ENCODE assay signal across 8 cellular contexts in genomic region chr14:96053600-96054381, GRCh38. TPM values are rescaled to one million over a fixed set of nuclear protein-coding genes. Genes with fewer than 3 reads are reported as not detected.
DNase-seq lines count a peak whose midpoint lies in the region; ATAC-seq and TF ChIP-seq lines count a peak whose summit lies in the region.

No MANE protein-coding gene starts in this region.

- H3K27me3 ChIP-seq in fibroblast of lung (ENCODE audit: control insufficient read depth, insufficient read depth, low read length) (no peaks in the 10 kb centered on the region), A673 (replicated peaks; ENCODE audit: insufficient read depth, low read depth, low read length, poor library complexity) (no peaks in the 10 kb centered on the region)

- POLR2A ChIA-PET in A673 (lab: Charles Lee; ENCODE audit: low non-redundant PET) = no interaction called here

- H3K36me3 Mint-ChIP-seq in nephron progenitor cell (ENCODE audit: low read depth) = peaks cover 25% of the 10 kb centered on the region
- H3K36me3 Mint-ChIP-seq in type B pancreatic cell = peaks cover 10% of the 10 kb centered on the region

- H3K9ac ChIP-seq in fibroblast of lung (ENCODE audit: insufficient read depth, low read length) = peak overlapping the region; percentile 29

- BruUV-seq in A673 (replicated peaks; lab: Mats Ljungman, UMichigan) = no TSS peak

- H3K27ac Mint-ChIP-seq in nephron progenitor cell (peak overlapping the region; percentile 66), type B pancreatic cell (no peak overlapping the region)

- H4K20me1 ChIP-seq in fibroblast of lung (ENCODE audit: control insufficient read depth, extremely low read depth, insufficient read depth, low read length) = no peaks in the 10 kb centered on the region

- H3K27ac ChIP-seq in fibroblast of lung (ENCODE audit: insufficient read depth, low read length) (peak overlapping the region; percentile 79), A673 (ENCODE audit: low read depth, low read length, poor library complexity, severe bottlenecking) (no peak overlapping the region)

- H3K36me3 ChIP-seq in fibroblast of lung (ENCODE audit: control insufficient read depth, insufficient read depth, low read length) = peaks cover 2% of the 10 kb centered on the region
- no peaks in the 10 kb centered on the region for H3K36me3 ChIP-seq in A673 (ENCODE audit: insufficient read depth, low read length, poor library complexity, severe bottlenecking)

- H3K9me3 Mint-ChIP-seq in nephron progenitor cell (no peaks in the 10 kb centered on the region), type B pancreatic cell (no peaks in the 10 kb centered on the region)

- H3K4me3 Mint-ChIP-seq in nephron progenitor cell = no peak overlapping the region
- no peak overlapping the region for H3K4me3 Mint-ChIP-seq in type B pancreatic cell

- peak overlapping the region; percentile 44 for H3K4me2 ChIP-seq in fibroblast of lung (ENCODE audit: extremely low read depth, insufficient read depth, low read length)

- CTCF ChIA-PET in A673 (lab: Charles Lee) = no interaction called here

- H3K9me3 ChIP-seq in fibroblast of lung (ENCODE audit: control insufficient read depth, insufficient read depth, low read depth, low read length) (no peaks in the 10 kb centered on the region), A673 (ENCODE audit: low read depth, low read length, poor library complexity, severe bottlenecking) (no peaks in the 10 kb centered on the region)

- no peak for ATAC-seq in GM21515 (IDR thresholded peaks at IDR 0.05; ENCODE audit: unreplicated experiment)

- DNase-seq in AG08395 (ENCODE audit: low spot score) = peak; percentile 98
- peak; percentile 90 for DNase-seq in NCI-H446 treated with DMSO at 0.1 percent for 48 hours (lab: John Stamatoyannopoulos, UW)
- DNase-seq in fibroblast of lung (ENCODE audit: low read depth in 2 of 2) = peak; percentile 97 to 100
- DNase-seq in nephron progenitor cell = no peak
- DNase-seq in type B pancreatic cell (ENCODE audit: extremely low spot score, unreplicated experiment) = no peak
- DNase-seq in glomerular visceral epithelial cell (ENCODE audit: extremely low spot score) = no peak
- DNase-seq in A673 (ENCODE audit: low spot score) = no peak

- H3K27me3 Mint-ChIP-seq in nephron progenitor cell (ENCODE audit: low read depth, poor library complexity) = peaks cover 6% of the 10 kb centered on the region
- H3K27me3 Mint-ChIP-seq in type B pancreatic cell = no peaks in the 10 kb centered on the region

- H3K4me1 Mint-ChIP-seq in nephron progenitor cell (peaks cover 40% of the 10 kb centered on the region), type B pancreatic cell (ENCODE audit: unreplicated experiment) (peaks cover 47% of the 10 kb centered on the region)

- no peaks in the 10 kb centered on the region for H3K79me2 ChIP-seq in fibroblast of lung (ENCODE audit: control insufficient read depth, insufficient read depth, low read length)

- H2AFZ ChIP-seq in fibroblast of lung (ENCODE audit: low read length) = no peak overlapping the region

- peaks cover 15% of the 10 kb centered on the region for H3K4me1 ChIP-seq in fibroblast of lung (ENCODE audit: control insufficient read depth, extremely low read depth, insufficient read depth, low read length)
- no peaks in the 10 kb centered on the region for H3K4me1 ChIP-seq in A673 (ENCODE audit: insufficient read depth, low read length, poor library complexity, severe bottlenecking)

- intact Hi-C loops in A673 (cut with micrococcal nuclease; ENCODE audit: unreplicated experiment) = no loop called here

- TF ChIP-seq CTCF in fibroblast of lung (conservative IDR thresholded peaks at IDR 0.05 in 1 of 2, IDR thresholded peaks at IDR 0.05 in 1 of 2; ENCODE audit: low read depth in 1 of 2, low read length in 2 of 2) (no peak), nephron progenitor cell (IDR thresholded peaks at IDR 0.05) (no peak), type B pancreatic cell (conservative IDR thresholded peaks at IDR 0.05) (no peak), A673 (conservative IDR thresholded peaks at IDR 0.05; ENCODE audit: low read depth, low read length) (no peak)

- H3K4me3 ChIP-seq in fibroblast of lung (replicated peaks in 1 of 4; ENCODE audit: control extremely low read depth in 1 of 4, insufficient read depth in 1 of 4, low read depth in 3 of 4, low read length in 4 of 4) = no peak overlapping the region
- no peak overlapping the region for H3K4me3 ChIP-seq in A673 (ENCODE audit: low read depth, low read length, poor library complexity, severe bottlenecking)

RNA-seq across cellular contexts. Expression of gene C14orf132, which starts 14.6 kb away (rescaled TPM):
- 41.1 and 48.6 TPM in 2 replicates for total RNA-seq in fibroblast of lung
- polyA plus RNA-seq in fibroblast of lung = 12.1 and 20.6 TPM in 2 replicates
- 16.9 and 27.0 TPM in 2 replicates for polyA plus RNA-seq in fibroblast of lung (2012)
- polyA minus RNA-seq in fibroblast of lung (ENCODE audit: low replicate concordance) = 13.4 and 39.0 TPM in 2 replicates
- 29.2 and 57.4 TPM in 2 replicates for total RNA-seq in type B pancreatic cell (ENCODE audit: low replicate concordance)
- total RNA-seq in A673 (2021) = 8.3 and 13.0 TPM in 2 replicates

Comparison
In these comparisons a context has a peak if more than half of its experiments do, and no peak if none do; other contexts are left out.
1. DNase-seq: peak in AG08395 (single experiment), NCI-H446 treated with DMSO at 0.1 percent for 48 hours (single experiment) and fibroblast of lung (2 of 2); none in nephron progenitor cell (single experiment), type B pancreatic cell (single experiment), glomerular visceral epithelial cell (single experiment) and A673 (single experiment).